Comparison of ENCODE assay signal across 25 cellular contexts in genomic region chr4:86771141-86771540, GRCh38.
"Had no signal": no experiment of that assay in that cellular context is flagged by ENCODE, and none has a peak within 500 bp of the region (broad histone marks: within the 10 kb centered on the region; RNA-seq: fewer than 3 reads in every experiment).

No MANE protein-coding gene starts in this region.

- FAIRE-seq: pancreas had no signal

- H3K4me1 Mint-ChIP-seq: immature natural killer cell; mesothelial cell of epicardium; naive B cell; natural killer cell; nephron progenitor cell; stimulated activated memory B cell treated with anti-CD40 and anti-IgM and Interleukin-4, amounts not matched to agents 10 μg/mL and 1 μg/mL and 100 μg/mL, for 72 hours; stimulated activated naive CD8-positive, alpha-beta T cell treated with anti-CD3 and anti-CD28 coated beads, Interleukin-15, amount 100 ng/mL, for 72 hours had no signal

- H3K4me3 Mint-ChIP-seq: immature natural killer cell; mesothelial cell of epicardium; naive B cell; natural killer cell; nephron progenitor cell; stimulated activated memory B cell treated with anti-CD40 and anti-IgM and Interleukin-4, amounts not matched to agents 10 μg/mL and 1 μg/mL and 100 μg/mL, for 72 hours; stimulated activated naive CD8-positive, alpha-beta T cell treated with anti-CD3 and anti-CD28 coated beads, Interleukin-15, amount 100 ng/mL, for 72 hours; type B pancreatic cell had no signal

- DNase-seq: hypothalamus; immature natural killer cell; left ventricle myocardium inferior; mesendoderm; naive B cell; natural killer cell; nephron progenitor cell; pancreas; psoas muscle; right lobe of liver; stimulated activated CD4-positive, alpha-beta T cell treated with anti-CD3 and anti-CD28 coated beads, Interleukin-1b, Interleukin-23, amount 100 ng/mL, for 48 hours; stimulated activated CD4-positive, alpha-beta T cell treated with anti-CD3 and anti-CD28 coated beads, Interleukin-2, amount 100 ng/mL, for 48 hours; stimulated activated CD4-positive, alpha-beta T cell treated with anti-CD3 and anti-CD28 coated beads, Interleukin-4, amount 100 ng/mL, for 4 hours; stimulated activated CD8-positive, alpha-beta memory T cell treated with anti-CD3 and anti-CD28 coated beads, Interleukin-4, amount 100 ng/mL, for 48 hours; stimulated activated naive CD4-positive, alpha-beta T cell treated with Interleukin-2 at 50 U/mL for 16 hours; stimulated activated naive CD8-positive, alpha-beta T cell treated with anti-CD3 and anti-CD28 coated beads, Interleukin-15, amount 100 ng/mL, for 72 hours; substantia nigra; uterus had no signal

- H3K36me3 Mint-ChIP-seq: immature natural killer cell; naive B cell; natural killer cell; stimulated activated memory B cell treated with anti-CD40 and anti-IgM and Interleukin-4, amounts not matched to agents 10 μg/mL and 1 μg/mL and 100 μg/mL, for 72 hours had no signal

- H3K27ac Mint-ChIP-seq: immature natural killer cell; mesothelial cell of epicardium; naive B cell; natural killer cell; stimulated activated memory B cell treated with anti-CD40 and anti-IgM and Interleukin-4, amounts not matched to agents 10 μg/mL and 1 μg/mL and 100 μg/mL, for 72 hours; stimulated activated naive CD8-positive, alpha-beta T cell treated with anti-CD3 and anti-CD28 coated beads, Interleukin-15, amount 100 ng/mL, for 72 hours; type B pancreatic cell had no signal

- H3K36me3 ChIP-seq: right lobe of liver, uterus had no signal

- H3K9me3 ChIP-seq: left ventricle myocardium inferior, pancreas, psoas muscle, right atrium auricular region, right lobe of liver, tibial nerve, uterus had no signal

- H3K27me3 ChIP-seq: pancreas, right atrium auricular region, right lobe of liver, tibial nerve, uterus had no signal

- ATAC-seq: natural killer cell; pancreas; psoas muscle; right lobe of liver; stimulated activated naive CD8-positive, alpha-beta T cell treated with anti-CD3 and anti-CD28 coated beads, Interleukin-15, amount 100 ng/mL, for 72 hours had no signal

- H3K4me3 ChIP-seq: left ventricle myocardium inferior, lung, pancreas, psoas muscle, right atrium auricular region, right lobe of liver, smooth muscle cell, tibial nerve, uterus had no signal

- H3K9me3 Mint-ChIP-seq: nephron progenitor cell; stimulated activated naive CD8-positive, alpha-beta T cell treated with anti-CD3 and anti-CD28 coated beads, Interleukin-15, amount 100 ng/mL, for 72 hours; type B pancreatic cell had no signal

- H3K4me2 ChIP-seq: smooth muscle cell had no signal

- H3K4me1 ChIP-seq: left ventricle myocardium inferior, pancreas, psoas muscle, right atrium auricular region, right lobe of liver, tibial nerve, uterus had no signal

- H3K27ac ChIP-seq: left ventricle myocardium inferior, pancreas, psoas muscle, right atrium auricular region, right lobe of liver, tibial nerve, uterus had no signal

- H3K27me3 Mint-ChIP-seq: naive B cell, type B pancreatic cell had no signal
